Comparison of ENCODE assay signal across 10 cellular contexts in the genomic region with DNA sequence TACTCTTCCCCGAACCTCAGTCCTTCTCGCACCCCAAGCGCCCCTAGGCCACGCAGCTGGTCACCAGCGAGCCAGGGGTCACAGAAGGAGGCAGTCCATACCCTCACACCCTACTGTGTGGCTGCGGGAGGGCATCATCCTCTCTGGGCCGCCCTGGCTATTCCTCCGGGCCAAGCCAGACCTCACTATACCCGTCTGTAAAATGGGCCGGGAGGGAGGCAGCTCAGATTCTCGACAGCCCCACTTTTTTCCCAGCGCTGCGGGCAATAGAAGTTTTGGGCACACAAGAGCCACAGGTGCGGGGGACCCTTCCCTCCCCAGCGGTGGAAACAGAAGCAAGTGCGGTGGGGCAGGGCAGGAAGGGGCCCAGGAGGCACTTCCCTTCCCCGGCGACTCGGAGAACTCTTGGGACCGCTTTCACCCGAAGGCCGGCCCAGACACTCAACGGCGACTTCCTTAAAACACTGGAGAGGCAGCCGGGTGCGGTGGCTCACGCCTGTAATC. TPM values are rescaled to one million over a fixed set of nuclear protein-coding genes. Genes with fewer than 3 reads are reported as not detected.
DNase-seq lines count a peak whose midpoint lies in the region; ATAC-seq and TF ChIP-seq lines count a peak whose summit lies in the region.
"Had no signal": no experiment of that assay in that cellular context is flagged by ENCODE, and none has a peak within 500 bp of the region (broad histone marks: within the 10 kb centered on the region; RNA-seq: fewer than 3 reads in every experiment).

No MANE protein-coding gene starts in this region.

- H3K36me3 ChIP-seq in Loucy (ENCODE audit: insufficient read depth, low read length): no peaks in the 10 kb centered on the region

- H3K27ac Mint-ChIP-seq in H9: no peak overlapping the region

- no peak overlapping the region for H3K27ac ChIP-seq in H9 (ENCODE audit: insufficient read length, low read depth, low read length)

- H3F3A ChIP-seq in Loucy (ENCODE audit: low read depth): no peaks in the 10 kb centered on the region

- no peak overlapping the region for H2BK12ac ChIP-seq in H9 (ENCODE audit: insufficient read length, low read depth, low read length)

- peaks cover 10 to 15% of the 10 kb centered on the region in 2 experiments for H3K4me1 Mint-ChIP-seq in H9

- H4K5ac ChIP-seq in H9 (ENCODE audit: insufficient read length, low read depth, low read length): no peak overlapping the region

- no peak overlapping the region for H3K18ac ChIP-seq in H9 (ENCODE audit: insufficient read length, low read depth, low read length)

- H3K4me2 ChIP-seq in Loucy (ENCODE audit: low read depth, low read length, poor library complexity, severe bottlenecking): peak overlapping the region; percentile 98
- no peak overlapping the region for H3K4me2 ChIP-seq in H9 (ENCODE audit: insufficient read depth, insufficient read length, low read length)

- in situ Hi-C loops in astrocyte of the spinal cord (cut with HindIII; ENCODE audit: low sequenced_read_pairs): no loop called here

- no peak overlapping the region for H2BK120ac ChIP-seq in H9 (ENCODE audit: low read depth, low read length, poor library complexity, severe bottlenecking)

- H3K4ac ChIP-seq in H9 (ENCODE audit: low read depth, low read length): no peak overlapping the region

- peaks cover 36% of the 10 kb centered on the region for H3K27me3 Mint-ChIP-seq in H9 (ENCODE audit: low read depth)

- no peak overlapping the region for H4K91ac ChIP-seq in H9 (ENCODE audit: insufficient read length, low read depth, low read length)

- H3K4me3 ChIP-seq in AG10803 (ENCODE audit: low read length) (peak overlapping the region; percentile 68), Loucy (ENCODE audit: low read length, poor library complexity, severe bottlenecking) (peak overlapping the region; percentile 94), astrocyte of the spinal cord (ENCODE audit: low read depth, low read length) (peak overlapping the region; percentile 54), mononuclear cell (ENCODE audit: low read length) (peak overlapping the region; percentile 87)

- no peak overlapping the region for H2AFZ ChIP-seq in Loucy (ENCODE audit: low read length)
- H2AFZ ChIP-seq in H9 (ENCODE audit: low read length): no peak overlapping the region

- H3K4me1 ChIP-seq in Loucy (ENCODE audit: insufficient read depth, low read length, poor library complexity, severe bottlenecking): peaks cover 18% of the 10 kb centered on the region
- peaks cover 38% of the 10 kb centered on the region for H3K4me1 ChIP-seq in mononuclear cell (ENCODE audit: insufficient read depth, low read length)
- H3K4me1 ChIP-seq in H9 (ENCODE audit: insufficient read depth, low read length): no peaks in the 10 kb centered on the region

- H3K9me2 ChIP-seq in Loucy (replicated peaks; ENCODE audit: low read depth, low read length): no peaks in the 10 kb centered on the region

- H3K23ac ChIP-seq in H9 (ENCODE audit: insufficient read length, low read depth, low read length): no peak overlapping the region

- H3K56ac ChIP-seq in H9 (ENCODE audit: insufficient read length, low read depth, low read length): no peak overlapping the region

- H4K8ac ChIP-seq in H9 (replicated peaks; ENCODE audit: insufficient read length, low read depth, low read length): no peak overlapping the region

- no peak for ATAC-seq in HG02798 (IDR thresholded peaks at IDR 0.05; ENCODE audit: poor library complexity, unreplicated experiment)
- ATAC-seq: body of pancreas had no signal

- peaks cover 15% of the 10 kb centered on the region for H3K79me2 ChIP-seq in Loucy (ENCODE audit: insufficient read depth, low read length)
- H3K79me2 ChIP-seq in H9 (ENCODE audit: insufficient read depth, low read length): no peaks in the 10 kb centered on the region

- no peak overlapping the region for H2BK5ac ChIP-seq in H9 (ENCODE audit: insufficient read length, low read length)

- no peaks in the 10 kb centered on the region for H3K27me3 ChIP-seq in Loucy (ENCODE audit: insufficient read depth, low read length, poor library complexity, severe bottlenecking)
- H3K27me3 ChIP-seq in mononuclear cell (ENCODE audit: insufficient read depth, low read length): no peaks in the 10 kb centered on the region
- no peaks in the 10 kb centered on the region; the same call in 1 of the 2 replicates for H3K27me3 ChIP-seq in H9 (ENCODE audit: insufficient read depth, low read length)
- H3K27me3 ChIP-seq: body of pancreas had no signal

- H3K9me3 ChIP-seq in Loucy (ENCODE audit: insufficient read depth, low read depth, low read length) (no peaks in the 10 kb centered on the region), mononuclear cell (ENCODE audit: low read depth, low read length) (no peaks in the 10 kb centered on the region), H9 (ENCODE audit: control insufficient read depth, low read depth, low read length) (no peaks in the 10 kb centered on the region)
- H3K9me3 ChIP-seq: body of pancreas had no signal

- peaks cover 3 to 6% of the 10 kb centered on the region in 2 experiments for H3K9me3 Mint-ChIP-seq in H9
- H3K9me3 Mint-ChIP-seq: neural crest cell had no signal

- H3K79me1 ChIP-seq in H9 (ENCODE audit: insufficient read depth, low read depth, low read length, poor library complexity, severe bottlenecking): no peaks in the 10 kb centered on the region

- TF ChIP-seq CTCF in AG10803 (conservative IDR thresholded peaks at IDR 0.05; ENCODE audit: low read length): no peak
- TF ChIP-seq CTCF in Loucy (conservative IDR thresholded peaks at IDR 0.05; ENCODE audit: low read length): no peak
- TF ChIP-seq CTCF in astrocyte of the spinal cord (IDR thresholded peaks at IDR 0.05; ENCODE audit: low read depth, low read length): no peak
- no peak for TF ChIP-seq CTCF in H9 (conservative IDR thresholded peaks at IDR 0.05)

- H3K36me3 Mint-ChIP-seq in H9 (ENCODE audit: insufficient read depth in 1 of 3, low read depth in 3 of 3): peaks cover 2 to 4% (median 3%) of the 10 kb centered on the region in 3 experiments; a peak in 6 of 7 replicates

- H2BK15ac ChIP-seq in H9 (ENCODE audit: low read depth, low read length): no peak overlapping the region

- no peak overlapping the region for H2BK20ac ChIP-seq in H9 (ENCODE audit: low read depth, low read length, poor library complexity, severe bottlenecking)

- DNase-seq in AG10803 (ENCODE audit: low read depth): no peak
- no peak for DNase-seq in astrocyte of the spinal cord (ENCODE audit: low read depth, low spot score)
- DNase-seq in H9: no peak
- no peak for DNase-seq in dedifferentiated amniotic fluid mesenchymal stem cell (ENCODE audit: extremely low spot score)
- no peak for DNase-seq in RKO (ENCODE audit: low spot score)

- H3K23me2 ChIP-seq in H9 (ENCODE audit: insufficient read length, low read depth, low read length, poor library complexity, severe bottlenecking): peaks cover 15% of the 10 kb centered on the region

- H4K20me1 ChIP-seq in Loucy (ENCODE audit: insufficient read depth, low read length, poor library complexity, severe bottlenecking): peaks cover 15% of the 10 kb centered on the region
- H4K20me1 ChIP-seq in H9 (ENCODE audit: control insufficient read depth, insufficient read depth, insufficient read length): no peaks in the 10 kb centered on the region

- H3T11ph ChIP-seq in H9 (ENCODE audit: low read length): no peak overlapping the region

- no CpG with 5 or more reads among the region's 27 CpGs for WGBS in H9 (ENCODE audit: extremely low coverage, insufficient read length, low lambda C conversion rate)

- peak overlapping the region; percentile 81 for H3K9ac ChIP-seq in Loucy (ENCODE audit: low read depth, low read length, poor library complexity, severe bottlenecking)
- H3K9ac ChIP-seq in H9 (ENCODE audit: extremely low read depth, insufficient read length, low read length): no peak overlapping the region

- H3K4me3 Mint-ChIP-seq in H9: peak overlapping the region in 1 of 2 experiments; percentile 59; a peak in 2 of 5 replicates
- H3K4me3 Mint-ChIP-seq: neural crest cell had no signal

- no peak overlapping the region for H2AK5ac ChIP-seq in H9 (ENCODE audit: insufficient read length, low read length)

- no peak overlapping the region for H3K14ac ChIP-seq in H9 (ENCODE audit: insufficient read depth, low read length)

RNA-seq across cellular contexts. Expression of a gene that starts 5.6 kb away (rescaled TPM):
- total RNA-seq in mononuclear cell (123 TPM), H9 (2021) (9.5 and 10.5 TPM in 2 replicates)

RNA-seq across cellular contexts. Expression of a gene that starts 35.5 kb away (rescaled TPM):
- under 0.01 TPM for total RNA-seq in mononuclear cell
- total RNA-seq in H9 (2021): 8.4 and 9.2 TPM in 2 replicates
- total RNA-seq: body of pancreas had no signal

Comparison
In these comparisons a context has a peak if more than half of its experiments do, and no peak if none do; other contexts are left out.
1. RNA of a gene that starts 5.6 kb away (total RNA-seq): 123 TPM in mononuclear cell (single experiment); 9.5 to 10.5 TPM in H9; every median in the first group is over 10 times any median in the second.
2. Peak in every context shown above with its lines, with median percentiles within 50 percentile points of each other: H3K4me3 ChIP-seq.